ENCODE assay signal across 8 cellular contexts in genomic region chr20:48827880-48828733, GRCh38. TPM values are rescaled to one million over a fixed set of nuclear protein-coding genes. Genes with fewer than 3 reads are reported as not detected.
DNase-seq lines count a peak whose midpoint lies in the region; ATAC-seq lines count a peak whose summit lies in the region.

A gene with protein sequence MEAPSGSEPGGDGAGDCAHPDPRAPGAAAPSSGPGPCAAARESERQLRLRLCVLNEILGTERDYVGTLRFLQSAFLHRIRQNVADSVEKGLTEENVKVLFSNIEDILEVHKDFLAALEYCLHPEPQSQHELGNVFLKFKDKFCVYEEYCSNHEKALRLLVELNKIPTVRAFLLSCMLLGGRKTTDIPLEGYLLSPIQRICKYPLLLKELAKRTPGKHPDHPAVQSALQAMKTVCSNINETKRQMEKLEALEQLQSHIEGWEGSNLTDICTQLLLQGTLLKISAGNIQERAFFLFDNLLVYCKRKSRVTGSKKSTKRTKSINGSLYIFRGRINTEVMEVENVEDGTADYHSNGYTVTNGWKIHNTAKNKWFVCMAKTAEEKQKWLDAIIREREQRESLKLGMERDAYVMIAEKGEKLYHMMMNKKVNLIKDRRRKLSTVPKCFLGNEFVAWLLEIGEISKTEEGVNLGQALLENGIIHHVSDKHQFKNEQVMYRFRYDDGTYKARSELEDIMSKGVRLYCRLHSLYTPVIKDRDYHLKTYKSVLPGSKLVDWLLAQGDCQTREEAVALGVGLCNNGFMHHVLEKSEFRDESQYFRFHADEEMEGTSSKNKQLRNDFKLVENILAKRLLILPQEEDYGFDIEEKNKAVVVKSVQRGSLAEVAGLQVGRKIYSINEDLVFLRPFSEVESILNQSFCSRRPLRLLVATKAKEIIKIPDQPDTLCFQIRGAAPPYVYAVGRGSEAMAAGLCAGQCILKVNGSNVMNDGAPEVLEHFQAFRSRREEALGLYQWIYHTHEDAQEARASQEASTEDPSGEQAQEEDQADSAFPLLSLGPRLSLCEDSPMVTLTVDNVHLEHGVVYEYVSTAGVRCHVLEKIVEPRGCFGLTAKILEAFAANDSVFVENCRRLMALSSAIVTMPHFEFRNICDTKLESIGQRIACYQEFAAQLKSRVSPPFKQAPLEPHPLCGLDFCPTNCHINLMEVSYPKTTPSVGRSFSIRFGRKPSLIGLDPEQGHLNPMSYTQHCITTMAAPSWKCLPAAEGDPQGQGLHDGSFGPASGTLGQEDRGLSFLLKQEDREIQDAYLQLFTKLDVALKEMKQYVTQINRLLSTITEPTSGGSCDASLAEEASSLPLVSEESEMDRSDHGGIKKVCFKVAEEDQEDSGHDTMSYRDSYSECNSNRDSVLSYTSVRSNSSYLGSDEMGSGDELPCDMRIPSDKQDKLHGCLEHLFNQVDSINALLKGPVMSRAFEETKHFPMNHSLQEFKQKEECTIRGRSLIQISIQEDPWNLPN (N-terminal part only) (minus strand): TSS chr20:48827999. CDS start chr20:48827860, 139 bp downstream.

- H3K4me3 ChIP-seq in BLaER1, result peak within 1 kb of the TSS; percentile 79

- DNase-seq in GM19240 (ENCODE audit: insufficient read length, low spot score) (peak; percentile 82), SK-MEL-5 (ENCODE audit: low read depth, low spot score) (peak; percentile 80), globus pallidus (ENCODE audit: low spot score) (peak; percentile 86), occipital lobe (lab: John Stamatoyannopoulos, UW) (peak; percentile 80), superior temporal gyrus (ENCODE audit: extremely low spot score) (peak; percentile 70)
- peak in 3 of 4 experiments; percentile 43 to 54 (median 47) for DNase-seq in activated naive CD4-positive, alpha-beta T cell (lab: John Stamatoyannopoulos, UW)

- peak within 1 kb of the TSS; percentile 98 for H3K4me2 ChIP-seq in BLaER1

- in situ Hi-C loops in SK-MEL-5 (cut with HindIII; ENCODE audit: low pct_unique_long_range_greater_than_20kb, low sequenced_read_pairs), result no loop called here

- H4K20me1 ChIP-seq in BLaER1, result peaks cover 24% of the 10 kb centered on the region

- H3K27me3 ChIP-seq in BLaER1, result peaks cover 46% of the 10 kb centered on the region

- no peaks in the 10 kb centered on the region for H3K9me3 ChIP-seq in BLaER1

- H3K4me1 ChIP-seq in BLaER1, result peaks cover 56% of the 10 kb centered on the region

- H3K9ac ChIP-seq in BLaER1, result peak within 1 kb of the TSS; percentile 81

- peak; percentile 52 for ATAC-seq in HG03521 (IDR thresholded peaks at IDR 0.05; ENCODE audit: unreplicated experiment)

- H3K36me3 ChIP-seq in BLaER1, result no peaks in the 10 kb centered on the region

- H3K27ac ChIP-seq in BLaER1, result peak within 1 kb of the TSS; percentile 80

RNA-seq across cellular contexts. Expression of the gene that starts here (rescaled TPM):
- total RNA-seq in SK-MEL-5 (2014; rRNA removed; shearing (Covaris generic)), result 10.0 and 11.0 TPM in 2 replicates
- 12.9 and 15.5 TPM in 2 replicates for polyA plus RNA-seq in SK-MEL-5 (2015; cell fraction: cytosol; rRNA removed)
- 11.2 and 13.6 TPM in 2 replicates for polyA plus RNA-seq in SK-MEL-5 (2015; cell fraction: nucleus; rRNA removed)
- total RNA-seq in occipital lobe, result 21.1 TPM

Comparison
In these comparisons a context has a peak if more than half of its experiments do, and no peak if none do; other contexts are left out.
1. Peak in every context shown above with its lines: DNase-seq, ATAC-seq, H3K4me3 ChIP-seq and H3K27ac ChIP-seq.